In the genomic region with DNA sequence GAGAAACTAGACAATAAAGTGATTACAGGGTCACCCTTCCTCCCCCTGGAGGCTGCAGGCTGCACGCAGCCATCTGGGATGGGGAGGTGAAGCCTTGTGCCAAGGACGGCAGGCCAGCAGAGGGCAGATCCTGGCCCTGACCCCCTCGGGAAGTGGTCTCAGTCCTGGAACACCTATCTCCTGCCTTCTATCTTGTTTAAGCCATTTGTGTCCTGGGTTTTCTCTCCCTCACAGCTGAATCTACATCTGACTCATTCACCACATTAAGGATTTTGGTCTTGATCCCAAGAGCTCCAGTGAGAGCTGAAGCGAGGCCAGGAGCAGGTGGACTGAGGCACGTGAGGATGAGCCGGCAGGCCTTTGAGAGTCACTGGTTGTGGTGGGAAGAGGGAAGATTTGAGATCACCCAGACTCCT, we compare ENCODE assay signal across 10 cellular contexts. TPM values are rescaled to one million over a fixed set of nuclear protein-coding genes. Genes with fewer than 3 reads are reported as not detected.
A peak's percentile ranks its signal among the peaks of the same experiment; 100 is the strongest.
DNase-seq lines count a peak whose midpoint lies in the region; ATAC-seq, FAIRE-seq and TF ChIP-seq lines count a peak whose summit lies in the region.
"Had no signal": no experiment of that assay in that cellular context is flagged by ENCODE, and none has a peak within 500 bp of the region (broad histone marks: within the 10 kb centered on the region; RNA-seq: fewer than 3 reads in every experiment).

No MANE protein-coding gene starts in this region.

- no peaks in the 10 kb centered on the region; the same call in 1 of the 2 replicates for H3K9me3 ChIP-seq in AG04450 (ENCODE audit: control insufficient read depth, insufficient read depth, low read length)
- H3K9me3 ChIP-seq in keratinocyte (ENCODE audit: control insufficient read depth, low read depth, low read length): no peaks in the 10 kb centered on the region

- H3K27ac Mint-ChIP-seq in HFFc6 (no peak overlapping the region), WTC11 (no peak overlapping the region)

- H3K9me1 ChIP-seq in keratinocyte (ENCODE audit: control insufficient read depth, extremely low read depth, insufficient read depth, low read length): no peaks in the 10 kb centered on the region

- ATAC-seq in WTC11 (peak; percentile 95), GM21529 (IDR thresholded peaks at IDR 0.05; ENCODE audit: unreplicated experiment) (no peak), GM18520 (IDR thresholded peaks at IDR 0.05; ENCODE audit: unreplicated experiment) (no peak)

- CTCF ChIA-PET in AG04450 (lab: Charles Lee): interaction anchor here (0.7 to 1.2 kb wide), 2 partner anchors 225 to 247 kb away, joined by 3 read pairs; no protein-coding TSS in a partner anchor
- CTCF ChIA-PET in WTC11 (lab: Charles Lee): interaction anchor here (0.9 to 1.4 kb wide), 4 partner anchors 16 to 97 kb away, joined by 3 to 6 read pairs (median 4); partner anchors contain the start of gene PARP12

- H3K4me3 ChIP-seq in AG04450 (ENCODE audit: low read depth, low read length) (no peak overlapping the region), keratinocyte (ENCODE audit: control insufficient read depth in 2 of 3, extremely low read depth in 1 of 3, insufficient read depth in 2 of 3, low read depth in 1 of 3, low read length in 3 of 3) (no peak overlapping the region)

- no peak overlapping the region for H3K4me3 Mint-ChIP-seq in HFFc6
- no peak overlapping the region for H3K4me3 Mint-ChIP-seq in WTC11

- H3K27me3 Mint-ChIP-seq in HFFc6 (ENCODE audit: insufficient read depth): peaks cover 11% of the 10 kb centered on the region; the same call in 1 of the 2 replicates
- H3K27me3 Mint-ChIP-seq in WTC11 (ENCODE audit: low read depth): no peaks in the 10 kb centered on the region

- H3K9ac ChIP-seq in keratinocyte (ENCODE audit: control insufficient read depth, extremely low read depth, insufficient read depth, low read length): no peak overlapping the region

- no peaks in the 10 kb centered on the region for H3K9me3 Mint-ChIP-seq in HFFc6
- no peaks in the 10 kb centered on the region for H3K9me3 Mint-ChIP-seq in WTC11

- H3K4me1 Mint-ChIP-seq in HFFc6 (ENCODE audit: low read depth): peaks cover 9% of the 10 kb centered on the region
- H3K4me1 Mint-ChIP-seq in WTC11: peaks cover 11% of the 10 kb centered on the region

- H3K36me3 Mint-ChIP-seq in HFFc6 (ENCODE audit: low read depth): no peaks in the 10 kb centered on the region
- H3K36me3 Mint-ChIP-seq in WTC11: no peaks in the 10 kb centered on the region

- H2AFZ ChIP-seq in keratinocyte (ENCODE audit: control insufficient read depth, low read length): no peak overlapping the region

- no peaks in the 10 kb centered on the region for H3K4me1 ChIP-seq in keratinocyte (ENCODE audit: control insufficient read depth, extremely low read depth, insufficient read depth, low read length)

- no peaks in the 10 kb centered on the region for H4K20me1 ChIP-seq in keratinocyte (ENCODE audit: control insufficient read depth, extremely low read depth, insufficient read depth, low read length)

- peak; percentile 39 for DNase-seq in AG04450 (ENCODE audit: low read depth, low spot score)
- peak; percentile 57 for DNase-seq in HFFc6
- DNase-seq in WTC11 (ENCODE audit: low spot score): peak; percentile 66
- no peak for DNase-seq in keratinocyte (ENCODE audit: low read depth, low spot score)
- no peak for DNase-seq in NCI-H1694 treated with DMSO at 0.1 percent for 48 hours (lab: John Stamatoyannopoulos, UW)
- DNase-seq in NOMO-1 treated with DMSO at 0.1 percent for 48 hours (lab: John Stamatoyannopoulos, UW; ENCODE audit: unreplicated experiment): no peak
- DNase-seq: GF-D8 had no signal

- no peaks in the 10 kb centered on the region for H3K79me2 ChIP-seq in keratinocyte (ENCODE audit: control insufficient read depth, insufficient read depth, low read length)

- H3K27ac ChIP-seq in AG04450 (ENCODE audit: low read depth, low read length) (no peak overlapping the region), keratinocyte (ENCODE audit: control insufficient read depth, insufficient read depth, low read length) (no peak overlapping the region)
- H3K27ac ChIP-seq: HL-60 had no signal

- POLR2A ChIA-PET in AG04450 (lab: Yijun Ruan, JAX) (no interaction called here), WTC11 (lab: Charles Lee) (no interaction called here)

- no peak for FAIRE-seq in keratinocyte (lab: Jason Lieb, UNC)

- TF ChIP-seq CTCF in AG04450 (IDR thresholded peaks at IDR 0.05; ENCODE audit: low read depth, low read length) (peak; percentile 41), HFFc6 (IDR thresholded peaks at IDR 0.05) (peak; percentile 40), WTC11 (IDR thresholded peaks at IDR 0.05) (no peak), keratinocyte (optimal IDR thresholded peaks at IDR 0.05 in 1 of 3, IDR thresholded peaks at IDR 0.05 in 1 of 3, conservative IDR thresholded peaks at IDR 0.05 in 1 of 3; ENCODE audit: extremely low read depth in 1 of 3, insufficient read depth in 2 of 3, low read length in 3 of 3) (peak in 2 of 3 experiments; percentile 8 to 28)

- no peaks in the 10 kb centered on the region for H3K36me3 ChIP-seq in keratinocyte (ENCODE audit: control insufficient read depth in 2 of 2, extremely low read depth in 1 of 2, insufficient read depth in 2 of 2, low read length in 2 of 2)

- peaks cover 14% of the 10 kb centered on the region for H3K27me3 ChIP-seq in AG04450 (ENCODE audit: control insufficient read depth, insufficient read depth, low read length)
- peaks cover 5% of the 10 kb centered on the region for H3K27me3 ChIP-seq in keratinocyte (ENCODE audit: control insufficient read depth, extremely low read depth, insufficient read depth, low read length)

- H3K4me2 ChIP-seq in keratinocyte (ENCODE audit: control insufficient read depth, extremely low read depth, insufficient read depth, low read depth, low read length): no peak overlapping the region

- dilution Hi-C loops in keratinocyte (cut with MboI; ENCODE audit: extremely low pct_ligation_motif_present, low sequenced_read_pairs): no loop called here

TF ChIP-seq in WTC11, 78 proteins besides CTCF, POLR2A, EP300 and RAD21:
- TF ChIP-seq, protein P1, sequence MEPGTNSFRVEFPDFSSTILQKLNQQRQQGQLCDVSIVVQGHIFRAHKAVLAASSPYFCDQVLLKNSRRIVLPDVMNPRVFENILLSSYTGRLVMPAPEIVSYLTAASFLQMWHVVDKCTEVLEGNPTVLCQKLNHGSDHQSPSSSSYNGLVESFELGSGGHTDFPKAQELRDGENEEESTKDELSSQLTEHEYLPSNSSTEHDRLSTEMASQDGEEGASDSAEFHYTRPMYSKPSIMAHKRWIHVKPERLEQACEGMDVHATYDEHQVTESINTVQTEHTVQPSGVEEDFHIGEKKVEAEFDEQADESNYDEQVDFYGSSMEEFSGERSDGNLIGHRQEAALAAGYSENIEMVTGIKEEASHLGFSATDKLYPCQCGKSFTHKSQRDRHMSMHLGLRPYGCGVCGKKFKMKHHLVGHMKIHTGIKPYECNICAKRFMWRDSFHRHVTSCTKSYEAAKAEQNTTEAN (CRISPR knock-in tag; IDR thresholded peaks at IDR 0.05): no peak
- TF ChIP-seq ETV6 (CRISPR knock-in tag; IDR thresholded peaks at IDR 0.05) (no peak), JUN (CRISPR knock-in tag; IDR thresholded peaks at IDR 0.05) (no peak), ZNF219 (CRISPR knock-in tag; IDR thresholded peaks at IDR 0.05; ENCODE audit: borderline replicate concordance) (no peak)

RNA-seq across cellular contexts. Expression of gene PARP12, which starts 16.4 kb away (rescaled TPM):
- 17.1 and 18.0 TPM in 2 replicates for polyA plus RNA-seq in AG04450 (2011; rRNA removed)
- 19.3 and 31.8 TPM in 2 replicates for polyA minus RNA-seq in AG04450 (2011; rRNA and poly(A)+ RNA removed)
- total RNA-seq in HFFc6 (2021; fragmentation: NEBNext Ultra II Directional; extraction: Animal tissue kit (Norgen Biotek cat#: 25700)): 10 to 100 TPM in 4 of 6 experiments, 1 to 10 TPM in 2; 6.3 to 14.0 (median 11.8) TPM
- total RNA-seq in WTC11 (2021): 9.1 to 10.5 TPM (median 9.5 TPM) in 3 replicates
- polyA plus RNA-seq in keratinocyte: 66.0 to 73.3 TPM (median 70.5 TPM) in 3 replicates
- 12.2 TPM for polyA plus RNA-seq in keratinocyte (2011; ENCODE audit: low read depth)
- polyA plus RNA-seq in keratinocyte (2011; cell fraction: cytosol; rRNA removed): 46.7 and 47.7 TPM in 2 replicates
- 108 TPM in 2 replicates for polyA plus RNA-seq in keratinocyte (2011; cell fraction: nucleus; rRNA removed)
- polyA plus RNA-seq in keratinocyte (2012; ENCODE audit: low replicate concordance): 12.4 and 37.3 TPM in 2 replicates
- polyA minus RNA-seq in keratinocyte: 66.0 to 84.1 TPM (median 83.5 TPM) in 3 replicates
- 52.9 TPM for polyA minus RNA-seq in keratinocyte (2011; cell fraction: cytosol; rRNA and poly(A)+ RNA removed)
- 45.1 and 57.9 TPM in 2 replicates for polyA minus RNA-seq in keratinocyte (2011; cell fraction: nucleus; rRNA and poly(A)+ RNA removed)

Comparison
In these comparisons a context has a peak if more than half of its experiments do, and no peak if none do; other contexts are left out.
1. DNase-seq: peak in AG04450 (single experiment), HFFc6 (single experiment) and WTC11 (single experiment); none in keratinocyte (single experiment), NCI-H1694 treated with DMSO at 0.1 percent for 48 hours (single experiment) and NOMO-1 treated with DMSO at 0.1 percent for 48 hours (single experiment).